ENCODE assay signal across 9 cellular contexts in genomic region chr16:29663020-29663828, GRCh38. TPM values are rescaled to one million over a fixed set of nuclear protein-coding genes. Genes with fewer than 3 reads are reported as not detected.
A peak's percentile ranks its signal among the peaks of the same experiment; 100 is the strongest.
DNase-seq lines count a peak whose midpoint lies in the region; ATAC-seq and TF ChIP-seq lines count a peak whose summit lies in the region.
"Had no signal": no experiment of that assay in that cellular context is flagged by ENCODE, and none has a peak within 500 bp of the region (broad histone marks: within the 10 kb centered on the region; RNA-seq: fewer than 3 reads in every experiment).

TSS of gene SPN (plus strand) at chr16:29663247. CDS start at chr16:29663729, 482 bp downstream.

- H3K4me3 Mint-ChIP-seq in naive thymus-derived CD4-positive, alpha-beta T cell = peak within 1 kb of the TSS; percentile 91 to 99 (median 98)
- H3K4me3 Mint-ChIP-seq in progenitor cell of endocrine pancreas (ENCODE audit: low read depth) = no peak within 1 kb of the TSS

- TF ChIP-seq CTCF in MM.1S (IDR thresholded peaks at IDR 0.05; ENCODE audit: low read length) = no peak
- no peak for TF ChIP-seq CTCF in progenitor cell of endocrine pancreas (IDR thresholded peaks at IDR 0.05; ENCODE audit: unreplicated experiment)
- no peak for TF ChIP-seq CTCF in ovary (IDR thresholded peaks at IDR 0.05)

- H3K4me3 ChIP-seq in GM08714 (ENCODE audit: low read length) = peak within 1 kb of the TSS; percentile 86
- H3K4me3 ChIP-seq in MM.1S (ENCODE audit: low read length) = no peak within 1 kb of the TSS
- H3K4me3 ChIP-seq in naive thymus-derived CD4-positive, alpha-beta T cell (ENCODE audit: low read length) = peak within 1 kb of the TSS; percentile 95
- no peak within 1 kb of the TSS for H3K4me3 ChIP-seq in ovary

- no peak for TF ChIP-seq POLR2A in ovary (IDR thresholded peaks at IDR 0.05)

- ATAC-seq in naive thymus-derived CD4-positive, alpha-beta T cell = peak; percentile 11
- no peak for ATAC-seq in GM19467 (IDR thresholded peaks at IDR 0.05; ENCODE audit: unreplicated experiment)

- peaks cover 0 to 46% (median 10%) of the 10 kb centered on the region in 5 donors for H3K36me3 Mint-ChIP-seq in naive thymus-derived CD4-positive, alpha-beta T cell
- no peaks in the 10 kb centered on the region for H3K36me3 Mint-ChIP-seq in progenitor cell of endocrine pancreas (ENCODE audit: insufficient read depth)

- no peak within 1 kb of the TSS for H3K27ac ChIP-seq in MM.1S (ENCODE audit: low read length)
- H3K27ac ChIP-seq in naive thymus-derived CD4-positive, alpha-beta T cell (ENCODE audit: low read depth, low read length) = peak within 1 kb of the TSS; percentile 94
- no peak within 1 kb of the TSS for H3K27ac ChIP-seq in ovary

- H3K9me2 ChIP-seq in MM.1S (replicated peaks; ENCODE audit: insufficient read depth, low read length) = no peaks in the 10 kb centered on the region

- peak within 1 kb of the TSS; percentile 90 to 99 (median 98) for H3K27ac Mint-ChIP-seq in naive thymus-derived CD4-positive, alpha-beta T cell
- no peak within 1 kb of the TSS for H3K27ac Mint-ChIP-seq in progenitor cell of endocrine pancreas

- H3K27me3 ChIP-seq in MM.1S (replicated peaks; ENCODE audit: insufficient read depth, low read length) = no peaks in the 10 kb centered on the region
- H3K27me3 ChIP-seq in naive thymus-derived CD4-positive, alpha-beta T cell (ENCODE audit: control insufficient read depth in 2 of 2, insufficient read depth in 2 of 2, low read length in 2 of 2) = no peaks in the 10 kb centered on the region
- H3K27me3 ChIP-seq in ovary = no peaks in the 10 kb centered on the region

- CTCF ChIA-PET in naive thymus-derived CD4-positive, alpha-beta T cell (lab: Charles Lee) = interaction anchor here (0.7 to 1.2 kb wide), 2 partner anchors 21 to 27 kb away, joined by 4 to 5 read pairs; no protein-coding TSS in a partner anchor

- H4K20me1 ChIP-seq in MM.1S (ENCODE audit: insufficient read depth, low read length) = no peaks in the 10 kb centered on the region

- POLR2A ChIA-PET in naive thymus-derived CD4-positive, alpha-beta T cell (lab: Charles Lee) = interaction anchor here (0.6 to 1.8 kb wide), 9 partner anchors 10 to 263 kb away, joined by 3 to 13 read pairs (median 3); partner anchors contain the start of genes KCTD13 and QPRT

- intact Hi-C loops in naive thymus-derived CD4-positive, alpha-beta T cell (cut with micrococcal nuclease) = loop anchor here (1.0 kb wide), 2 partner anchors 13 to 68 kb away; no protein-coding TSS in a partner anchor
- intact Hi-C loops in ovary (cut with DNase I) = loop anchor here in 1 of 4 donors (10.0 kb wide), 1 partner anchor 112 kb away; the partner anchor contains the start of gene ZG16

- H3K4me1 Mint-ChIP-seq in naive thymus-derived CD4-positive, alpha-beta T cell = peaks cover 39 to 77% (median 58%) of the 10 kb centered on the region in 7 donors
- peaks cover 12% of the 10 kb centered on the region for H3K4me1 Mint-ChIP-seq in progenitor cell of endocrine pancreas (ENCODE audit: low read depth)

- H3K9me3 Mint-ChIP-seq in naive thymus-derived CD4-positive, alpha-beta T cell = peaks cover 0 to 5% (median 0%) of the 10 kb centered on the region in 11 donors
- no peaks in the 10 kb centered on the region for H3K9me3 Mint-ChIP-seq in progenitor cell of endocrine pancreas (ENCODE audit: low read depth)

- H3K9ac ChIP-seq in MM.1S (ENCODE audit: low read length) = no peak within 1 kb of the TSS

- no peaks in the 10 kb centered on the region for H3K9me3 ChIP-seq in MM.1S (replicated peaks; ENCODE audit: insufficient read depth, low read length)
- H3K9me3 ChIP-seq in naive thymus-derived CD4-positive, alpha-beta T cell (ENCODE audit: control insufficient read depth in 2 of 3, low read length in 3 of 3) = no peaks in the 10 kb centered on the region
- no peaks in the 10 kb centered on the region for H3K9me3 ChIP-seq in ovary
- H3K9me3 ChIP-seq: heart left ventricle had no signal

- H3K79me2 ChIP-seq in MM.1S (ENCODE audit: low read length) = no peaks in the 10 kb centered on the region

- no peaks in the 10 kb centered on the region for H3K27me3 Mint-ChIP-seq in naive thymus-derived CD4-positive, alpha-beta T cell
- H3K27me3 Mint-ChIP-seq in progenitor cell of endocrine pancreas = no peaks in the 10 kb centered on the region

- WGBS in ovary, 3 donors = 74 to 75% (median 75%) methylated on average over 18 to 19 of the region's 19 CpGs

- TF ChIP-seq EP300 in ovary (IDR thresholded peaks at IDR 0.05) = no peak

- DNase-seq in MM.1S (no peak), progenitor cell of endocrine pancreas (ENCODE audit: low spot score, unreplicated experiment) (no peak), ovary (no peak), DMS153 treated with DMSO at 0.1 percent for 48 hours (lab: John Stamatoyannopoulos, UW; ENCODE audit: unreplicated experiment) (no peak)
- peak; percentile 52 for DNase-seq in activated T-cell treated with anti-CD3 and anti-CD28 coated beads, Interleukin-2, amount 50 U/mL, for 1 hour
- peak in 7 of 9 donors; percentile 32 to 63 (median 42) for DNase-seq in naive thymus-derived CD4-positive, alpha-beta T cell
- DNase-seq: heart left ventricle had no signal

- no peak within 1 kb of the TSS for H2AFZ ChIP-seq in MM.1S (ENCODE audit: low read length)

- peaks cover 5% of the 10 kb centered on the region; the same call in 1 of the 2 replicates for H3F3A ChIP-seq in MM.1S (ENCODE audit: insufficient read depth, low read length)

- H3K4me1 ChIP-seq in MM.1S (ENCODE audit: low read length) = peaks cover 16% of the 10 kb centered on the region; the same call in 1 of the 2 replicates
- peaks cover 33 to 45% of the 10 kb centered on the region in 2 donors for H3K4me1 ChIP-seq in naive thymus-derived CD4-positive, alpha-beta T cell (ENCODE audit: control insufficient read depth in 2 of 2, insufficient read depth in 2 of 2, low read length in 2 of 2)
- peaks cover 5% of the 10 kb centered on the region for H3K4me1 ChIP-seq in ovary (ENCODE audit: insufficient read depth)

- no peaks in the 10 kb centered on the region for H3K36me3 ChIP-seq in MM.1S (replicated peaks; ENCODE audit: insufficient read depth, low read length)
- H3K36me3 ChIP-seq in naive thymus-derived CD4-positive, alpha-beta T cell (ENCODE audit: control insufficient read depth in 2 of 3, insufficient read depth in 3 of 3, low read length in 3 of 3) = peaks cover 0 to 2% (median 0%) of the 10 kb centered on the region in 3 experiments
- no peaks in the 10 kb centered on the region for H3K36me3 ChIP-seq in ovary
- H3K36me3 ChIP-seq: heart left ventricle had no signal

- peak within 1 kb of the TSS; percentile 28; the same call in 1 of the 2 replicates for H3K4me2 ChIP-seq in MM.1S (ENCODE audit: low read depth, low read length)

RNA-seq across cellular contexts. Expression of gene SPN, which starts in this region (rescaled TPM):
- total RNA-seq in naive thymus-derived CD4-positive, alpha-beta T cell = 100 to 1,000 TPM in 4 of 5 experiments, 10 to 100 TPM in 1; 79.5 to 333 (median 124) TPM
- 100 to 1,000 TPM in 1 of 2 donors, 10 to 100 TPM in 1; 96.0 to 183 TPM for polyA plus RNA-seq in naive thymus-derived CD4-positive, alpha-beta T cell
- 0.19 and 0.20 TPM in 2 replicates for total RNA-seq in progenitor cell of endocrine pancreas
- 1 to 10 TPM in 3 of 7 donors, under 1 TPM in 4; 0.60 to 2.3 (median 0.88) TPM for total RNA-seq in ovary
- 1 to 10 TPM in 1 of 2 donors, under 1 TPM in 1; 0.42 to 5.1 TPM for polyA plus RNA-seq in ovary

Comparison
In these comparisons a context has a peak if more than half of its experiments do, and no peak if none do; other contexts are left out.
1. RNA of gene SPN (total RNA-seq): 79.5 to 333 TPM in naive thymus-derived CD4-positive, alpha-beta T cell; 0.60 to 2.3 TPM in ovary and 0.19 to 0.20 TPM in progenitor cell of endocrine pancreas; every median in the first group is over 10 times any median in the second.
2. RNA of gene SPN (polyA plus RNA-seq): 96.0 to 183 TPM in naive thymus-derived CD4-positive, alpha-beta T cell; 0.42 to 5.1 TPM in ovary; every median in the first group is over 10 times any median in the second.
3. H3K4me3 ChIP-seq: peak in GM08714 (single experiment) and naive thymus-derived CD4-positive, alpha-beta T cell (single experiment); none in MM.1S (single experiment) and ovary (single experiment).
4. DNase-seq: peak in activated T-cell treated with anti-CD3 and anti-CD28 coated beads, Interleukin-2, amount 50 U/mL, for 1 hour (single experiment) and naive thymus-derived CD4-positive, alpha-beta T cell (7 of 9); none in MM.1S (single experiment), progenitor cell of endocrine pancreas (single experiment), ovary (0 of 5) and DMS153 treated with DMSO at 0.1 percent for 48 hours (single experiment).